In the genomic region with DNA sequence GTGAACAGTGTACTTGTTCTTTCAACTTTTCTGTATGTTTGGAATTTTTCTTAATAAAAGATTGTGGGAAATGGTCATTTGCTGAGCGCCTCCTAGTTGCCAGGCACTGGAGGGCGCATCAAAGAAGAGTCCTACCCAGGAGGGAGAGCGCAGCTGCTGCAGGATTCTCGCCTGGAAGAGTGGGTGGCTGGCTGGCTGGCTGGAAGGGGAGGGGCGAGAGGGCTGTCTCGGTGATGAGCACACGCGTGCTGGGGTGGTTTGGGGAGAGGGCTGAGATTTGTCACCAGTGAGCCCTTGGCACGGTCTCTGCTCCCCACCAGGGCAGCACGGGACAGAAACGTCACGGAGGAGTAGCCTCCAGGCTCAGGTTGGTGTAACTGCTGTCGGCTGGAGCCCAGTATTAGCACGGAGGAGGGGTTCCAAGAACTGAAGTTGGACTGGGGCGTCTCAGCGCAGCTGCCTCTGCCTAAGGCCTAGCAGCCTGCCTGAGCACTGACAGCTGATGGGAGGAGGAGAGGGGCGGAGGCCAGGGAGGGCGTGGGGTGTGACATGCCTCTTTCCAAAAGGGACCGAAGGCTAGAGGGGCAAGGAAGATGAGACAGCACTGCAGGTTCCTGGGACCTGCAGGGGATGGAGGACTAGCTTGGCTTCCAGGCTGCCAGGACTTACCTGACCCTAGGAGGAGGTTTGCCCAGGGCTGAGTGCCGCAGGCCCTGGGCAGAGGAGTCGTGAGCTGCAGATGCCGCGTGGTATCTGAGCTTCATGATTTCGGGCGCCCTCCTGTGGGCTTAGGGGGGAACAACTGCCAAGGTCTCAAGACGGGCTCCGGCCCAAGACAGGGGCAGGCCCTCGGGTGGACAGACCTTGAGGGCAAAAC, we compare ENCODE assay signal across 8 cellular contexts. TPM values are rescaled to one million over a fixed set of nuclear protein-coding genes. Genes with fewer than 3 reads are reported as not detected.
DNase-seq lines count a peak whose midpoint lies in the region; ATAC-seq and TF ChIP-seq lines count a peak whose summit lies in the region.

No MANE protein-coding gene starts in this region.

- TF ChIP-seq CTCF in colonic mucosa (IDR thresholded peaks at IDR 0.05) (peak; percentile 91), left lung (IDR thresholded peaks at IDR 0.05) (peak; percentile 83 to 91)

- intact Hi-C loops in colonic mucosa (cut with DNase I), result loop anchor here (2.0 kb wide), 1 partner anchor 112 kb away; a partner anchor contains a TSS
- intact Hi-C loops in left lung (cut with DNase I), result no loop called here

- H3K9me3 ChIP-seq in colonic mucosa, result no peaks in the 10 kb centered on the region
- no peaks in the 10 kb centered on the region for H3K9me3 ChIP-seq in left lung

- H3K27me3 ChIP-seq in colonic mucosa (no peaks in the 10 kb centered on the region), left lung (peaks cover 0 to 11% of the 10 kb centered on the region in 2 donors)

- H3K27ac ChIP-seq in colonic mucosa (peak overlapping the region; percentile 59), left lung (peak overlapping the region; percentile 66 to 74)

- peak; percentile 95 for DNase-seq in AG20443 (ENCODE audit: low spot score)
- DNase-seq in NCI-H460 (ENCODE audit: extremely low read depth, low read depth), result peak; percentile 90
- DNase-seq in activated CD4-positive, alpha-beta T cell treated with anti-CD3 and anti-CD28 coated beads for 4 hours, result peak; percentile 76 to 82
- peak; percentile 95 for DNase-seq in colonic mucosa
- DNase-seq in left lung, result peak; percentile 89 to 93
- DNase-seq in stimulated activated CD4-positive, alpha-beta T cell treated with anti-CD3 and anti-CD28 coated beads, Interleukin-2, amount 100 ng/mL, for 4 hours (ENCODE audit: low read depth), result peak; percentile 67

- ATAC-seq in GM19035 (IDR thresholded peaks at IDR 0.05; ENCODE audit: unreplicated experiment) (peak; percentile 78), HG03342 (IDR thresholded peaks at IDR 0.05; ENCODE audit: unreplicated experiment) (peak; percentile 56), left lung (peak; percentile 86)

- peak overlapping the region in 1 of 2 donors; percentile 56 for H3K9ac ChIP-seq in colonic mucosa (ENCODE audit: low read depth in 2 of 2, low read length in 2 of 2)

- no peak overlapping the region for H3K4me3 ChIP-seq in colonic mucosa
- peak overlapping the region in 1 of 2 donors; percentile 2 for H3K4me3 ChIP-seq in left lung

- peaks cover 22% of the 10 kb centered on the region for H3K4me1 ChIP-seq in colonic mucosa
- peaks cover 28 to 72% of the 10 kb centered on the region in 2 donors for H3K4me1 ChIP-seq in left lung

- no peaks in the 10 kb centered on the region for H3K36me3 ChIP-seq in colonic mucosa
- no peaks in the 10 kb centered on the region for H3K36me3 ChIP-seq in left lung

RNA-seq across cellular contexts. Expression of a gene that starts 5.7 kb away (rescaled TPM):
- 2.4 and 2.6 TPM in 2 replicates for total RNA-seq in NCI-H460 (2014; rRNA removed; shearing (Covaris generic))
- 7.7 and 13.0 TPM in 2 replicates for polyA plus RNA-seq in NCI-H460 (2014; cell fraction: nucleus; rRNA removed)
- total RNA-seq in colonic mucosa (100 to 1,000 TPM in 1 of 2 donors, 10 to 100 TPM in 1; 31.4 to 105 TPM), left lung (1 to 10 TPM; 7.3 to 9.9 TPM)

RNA-seq across cellular contexts. Expression of a gene that starts 37.4 kb away (rescaled TPM):
- 17.4 and 18.5 TPM in 2 replicates for total RNA-seq in NCI-H460 (2014; rRNA removed; shearing (Covaris generic))
- 5.7 and 8.7 TPM in 2 replicates for polyA plus RNA-seq in NCI-H460 (2014; cell fraction: nucleus; rRNA removed)
- total RNA-seq in colonic mucosa (1 to 10 TPM; 4.3 to 9.9 TPM), left lung (1 to 10 TPM; 8.4 to 9.2 TPM)
